Comparison of ENCODE assay signal across 1 cellular context in genomic region chr6:157726892-157727628, GRCh38.
TF ChIP-seq lines count a peak whose summit lies in the region.

No MANE protein-coding gene starts in this region.

TF ChIP-seq in WTC11, 78 proteins besides CTCF, POLR2A, EP300 and RAD21 (continued from another document):
- TF ChIP-seq AFF4 (CRISPR knock-in tag; IDR thresholded peaks at IDR 0.05; ENCODE audit: borderline replicate concordance) (no peak), NFATC4 (CRISPR knock-in tag; IDR thresholded peaks at IDR 0.05) (no peak), E2F5 (CRISPR knock-in tag; IDR thresholded peaks at IDR 0.05) (no peak), MXD4 (CRISPR knock-in tag; IDR thresholded peaks at IDR 0.05; ENCODE audit: borderline replicate concordance) (no peak), SOX15 (CRISPR knock-in tag; IDR thresholded peaks at IDR 0.05) (no peak), NFYB (CRISPR knock-in tag; conservative IDR thresholded peaks at IDR 0.05; ENCODE audit: low read depth) (no peak), ZMAT4 (CRISPR knock-in tag; IDR thresholded peaks at IDR 0.05) (no peak), ZBTB43 (CRISPR knock-in tag; IDR thresholded peaks at IDR 0.05) (no peak)
